Comparison of ENCODE assay signal across 23 cellular contexts in the genomic region with DNA sequence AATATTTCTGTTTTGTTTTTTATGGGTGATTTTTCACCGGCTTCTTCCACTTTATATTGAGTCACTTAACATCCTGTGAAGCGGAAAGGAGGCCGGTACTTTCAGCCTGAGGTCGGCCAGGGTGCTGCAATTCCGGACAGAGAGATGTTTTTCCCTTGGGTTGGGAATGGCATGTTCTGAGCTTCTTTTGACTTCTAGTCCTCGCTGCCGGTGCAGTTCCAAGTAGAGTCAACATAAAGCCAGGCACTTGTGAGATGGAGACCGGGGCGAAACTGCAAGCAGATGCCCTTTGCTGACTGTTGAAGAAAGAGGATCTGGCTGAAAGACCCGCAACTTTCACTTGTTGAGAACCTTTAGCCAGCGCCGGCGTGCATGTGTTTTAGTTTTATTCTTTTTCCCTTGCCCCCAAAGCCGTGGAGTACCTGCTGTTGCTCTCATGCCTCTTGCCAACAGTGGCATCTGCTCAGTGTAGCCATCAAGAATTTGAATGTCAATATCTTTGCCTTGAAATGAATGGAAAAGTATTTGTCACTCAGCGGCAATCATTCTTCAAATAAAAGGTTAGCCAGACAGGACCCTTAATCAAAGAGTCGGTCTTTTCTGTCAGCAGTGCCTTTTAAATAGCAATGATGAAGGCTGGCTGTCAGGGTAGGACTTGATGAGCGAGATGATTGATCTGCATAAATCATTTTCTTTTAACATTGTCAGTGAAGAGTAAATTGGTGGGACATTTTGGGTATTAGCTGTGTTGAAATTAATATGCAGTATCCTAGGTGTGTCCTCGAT.
DNase-seq lines count a peak whose midpoint lies in the region; ATAC-seq and TF ChIP-seq lines count a peak whose summit lies in the region.
"Had no signal": no experiment of that assay in that cellular context is flagged by ENCODE, and none has a peak within 500 bp of the region (broad histone marks: within the 10 kb centered on the region; RNA-seq: fewer than 3 reads in every experiment).

No MANE protein-coding gene starts in this region.

- peaks cover 2% of the 10 kb centered on the region; the same call in 1 of the 3 replicates for H3K9me3 Mint-ChIP-seq in GM23338
- H3K9me3 Mint-ChIP-seq: activated CD8-positive, alpha-beta T cell treated with anti-CD3 and anti-CD28 coated beads for 36 hours; stimulated activated naive B cell treated with anti-CD40 and anti-IgM and Interleukin-4, amounts not matched to agents 10 μg/mL and 1 μg/mL and 100 μg/mL, for 72 hours had no signal

- H3K9me3 ChIP-seq in endocrine pancreas (ENCODE audit: control insufficient read depth, low read length): no peaks in the 10 kb centered on the region
- no peaks in the 10 kb centered on the region for H3K9me3 ChIP-seq in osteoblast (ENCODE audit: low read depth, low read length)
- H3K9me3 ChIP-seq: ascending aorta, ovary, right atrium auricular region, SJCRH30 had no signal

- H3K4me1 Mint-ChIP-seq in GM23338: peaks cover 21% of the 10 kb centered on the region
- H3K4me1 Mint-ChIP-seq: CD4-positive, CD25-positive, alpha-beta regulatory T cell; naive thymus-derived CD4-positive, alpha-beta T cell; stimulated activated naive B cell treated with anti-CD40 and anti-IgM and Interleukin-4, amounts not matched to agents 10 μg/mL and 1 μg/mL and 100 μg/mL, for 72 hours had no signal

- no peak overlapping the region for H3K4me3 Mint-ChIP-seq in GM23338
- H3K4me3 Mint-ChIP-seq: activated CD8-positive, alpha-beta T cell treated with anti-CD3 and anti-CD28 coated beads for 36 hours; activated naive CD8-positive, alpha-beta T cell; CD4-positive, CD25-positive, alpha-beta regulatory T cell; naive thymus-derived CD4-positive, alpha-beta T cell had no signal

- H3K9ac ChIP-seq in endocrine pancreas (ENCODE audit: control insufficient read depth, insufficient read depth, low read length): no peak overlapping the region

- no peaks in the 10 kb centered on the region for H3K27me3 ChIP-seq in GM23338 (ENCODE audit: insufficient read depth)
- H3K27me3 ChIP-seq in endocrine pancreas (ENCODE audit: control insufficient read depth, insufficient read depth, low read length): no peaks in the 10 kb centered on the region
- no peaks in the 10 kb centered on the region for H3K27me3 ChIP-seq in osteoblast (ENCODE audit: insufficient read depth, low read length)
- H3K27me3 ChIP-seq: ascending aorta, ovary, right atrium auricular region, SJCRH30 had no signal

- H4K20me1 ChIP-seq in GM23338 (replicated peaks; ENCODE audit: insufficient read depth) (no peaks in the 10 kb centered on the region), osteoblast (ENCODE audit: insufficient read depth, low read length) (no peaks in the 10 kb centered on the region)

- H3K4me2 ChIP-seq in GM23338 (no peak overlapping the region), osteoblast (ENCODE audit: insufficient read depth, low read length) (peak overlapping the region; percentile 12)

- peak overlapping the region; percentile 63; the same call in 1 of the 2 replicates for H2AFZ ChIP-seq in GM23338
- H2AFZ ChIP-seq in osteoblast (ENCODE audit: low read length): peak overlapping the region; percentile 44

- no peaks in the 10 kb centered on the region for H3F3A ChIP-seq in GM23338 (replicated peaks; ENCODE audit: low read depth)

- H3K36me3 Mint-ChIP-seq in GM23338 (ENCODE audit: low read depth): no peaks in the 10 kb centered on the region; the same call in 2 of the 3 replicates
- H3K36me3 Mint-ChIP-seq: activated naive CD8-positive, alpha-beta T cell; CD4-positive, CD25-positive, alpha-beta regulatory T cell; naive thymus-derived CD4-positive, alpha-beta T cell; stimulated activated naive B cell treated with anti-CD40 and anti-IgM and Interleukin-4, amounts not matched to agents 10 μg/mL and 1 μg/mL and 100 μg/mL, for 72 hours had no signal

- H3K9me2 ChIP-seq in GM23338 (ENCODE audit: insufficient read depth): 0 out of 2 replicates have a peak, but pooled peaks cover 7% of the 10 kb centered on the region

- H3K79me2 ChIP-seq in GM23338 (replicated peaks; ENCODE audit: insufficient read depth) (no peaks in the 10 kb centered on the region), osteoblast (ENCODE audit: insufficient read depth, low read length) (no peaks in the 10 kb centered on the region)

- no peak overlapping the region for H3K4me3 ChIP-seq in GM23338
- peak overlapping the region; percentile 19 for H3K4me3 ChIP-seq in endocrine pancreas (ENCODE audit: control insufficient read depth, insufficient read depth, low read length)
- H3K4me3 ChIP-seq in osteoblast (ENCODE audit: insufficient read depth, low read length): no peak overlapping the region
- H3K4me3 ChIP-seq: ovary, right atrium auricular region, SJCRH30 had no signal

- ATAC-seq in GM23338: peak; percentile 26; the same call in 1 of the 3 replicates
- ATAC-seq in GM21390 (IDR thresholded peaks at IDR 0.05; ENCODE audit: unreplicated experiment): no peak
- ATAC-seq: activated CD8-positive, alpha-beta T cell treated with anti-CD3 and anti-CD28 coated beads for 36 hours; naive thymus-derived CD4-positive, alpha-beta T cell; Panc1 had no signal

- no peaks in the 10 kb centered on the region for H3K36me3 ChIP-seq in GM23338 (ENCODE audit: insufficient read depth)
- no peaks in the 10 kb centered on the region for H3K36me3 ChIP-seq in endocrine pancreas (ENCODE audit: control insufficient read depth, insufficient read depth, low read length)
- no peaks in the 10 kb centered on the region for H3K36me3 ChIP-seq in osteoblast (ENCODE audit: insufficient read depth, low read length)
- H3K36me3 ChIP-seq: ascending aorta, ovary, right atrium auricular region, SJCRH30 had no signal

- H3K27me3 Mint-ChIP-seq in GM23338 (ENCODE audit: insufficient read depth, low read depth, poor library complexity): no peaks in the 10 kb centered on the region

- DNase-seq in GM23338 (ENCODE audit: low spot score) (no peak), M059J (ENCODE audit: low read depth) (peak; percentile 6), osteoblast (ENCODE audit: insufficient read length, low spot score, missing footprints) (no peak), NCI-H2171 (lab: John Stamatoyannopoulos, UW) (no peak), GM19240 (ENCODE audit: insufficient read length, low spot score) (no peak)
- DNase-seq: activated CD4-positive, alpha-beta T cell treated with anti-CD3 and anti-CD28 coated beads for 1 hour; activated CD8-positive, alpha-beta T cell treated with anti-CD3 and anti-CD28 coated beads for 36 hours; caudate nucleus; CD4-positive, CD25-positive, alpha-beta regulatory T cell; dermis blood vessel endothelial cell; KBM-7; naive thymus-derived CD4-positive, alpha-beta T cell; NCI-H187; ovary; SJCRH30; stimulated activated CD4-positive, alpha-beta T cell treated with anti-CD3 and anti-CD28 coated beads, Interleukin-4, amount 100 ng/mL, for 1 hour; stimulated activated naive B cell treated with anti-CD40 and anti-IgM and Interleukin-4, amounts not matched to agents 10 μg/mL and 1 μg/mL and 100 μg/mL, for 72 hours had no signal

- no peak overlapping the region for H3K27ac ChIP-seq in GM23338 (ENCODE audit: low read depth)
- no peak overlapping the region for H3K27ac ChIP-seq in osteoblast (ENCODE audit: low read depth, low read length)
- H3K27ac ChIP-seq: ascending aorta, ovary, right atrium auricular region, SJCRH30 had no signal

- TF ChIP-seq CTCF in GM23338 (conservative IDR thresholded peaks at IDR 0.05; ENCODE audit: low read depth in 2 of 2): no peak
- no peak for TF ChIP-seq CTCF in osteoblast (IDR thresholded peaks at IDR 0.05; ENCODE audit: extremely low read depth, low read depth, low read length)

- H3K27ac Mint-ChIP-seq in GM23338: no peak overlapping the region
- H3K27ac Mint-ChIP-seq: activated CD8-positive, alpha-beta T cell treated with anti-CD3 and anti-CD28 coated beads for 36 hours; activated naive CD8-positive, alpha-beta T cell; CD4-positive, CD25-positive, alpha-beta regulatory T cell; naive thymus-derived CD4-positive, alpha-beta T cell; stimulated activated naive B cell treated with anti-CD40 and anti-IgM and Interleukin-4, amounts not matched to agents 10 μg/mL and 1 μg/mL and 100 μg/mL, for 72 hours had no signal

- H3K4me1 ChIP-seq in GM23338 (ENCODE audit: insufficient read depth): peaks cover 6% of the 10 kb centered on the region
- no peaks in the 10 kb centered on the region for H3K4me1 ChIP-seq in endocrine pancreas (ENCODE audit: control insufficient read depth, insufficient read depth, low read length)
- peaks cover 5% of the 10 kb centered on the region for H3K4me1 ChIP-seq in osteoblast (ENCODE audit: insufficient read depth, low read length)
- H3K4me1 ChIP-seq: SJCRH30 had no signal
